ENCODE assay signal across 8 cellular contexts in the genomic region with DNA sequence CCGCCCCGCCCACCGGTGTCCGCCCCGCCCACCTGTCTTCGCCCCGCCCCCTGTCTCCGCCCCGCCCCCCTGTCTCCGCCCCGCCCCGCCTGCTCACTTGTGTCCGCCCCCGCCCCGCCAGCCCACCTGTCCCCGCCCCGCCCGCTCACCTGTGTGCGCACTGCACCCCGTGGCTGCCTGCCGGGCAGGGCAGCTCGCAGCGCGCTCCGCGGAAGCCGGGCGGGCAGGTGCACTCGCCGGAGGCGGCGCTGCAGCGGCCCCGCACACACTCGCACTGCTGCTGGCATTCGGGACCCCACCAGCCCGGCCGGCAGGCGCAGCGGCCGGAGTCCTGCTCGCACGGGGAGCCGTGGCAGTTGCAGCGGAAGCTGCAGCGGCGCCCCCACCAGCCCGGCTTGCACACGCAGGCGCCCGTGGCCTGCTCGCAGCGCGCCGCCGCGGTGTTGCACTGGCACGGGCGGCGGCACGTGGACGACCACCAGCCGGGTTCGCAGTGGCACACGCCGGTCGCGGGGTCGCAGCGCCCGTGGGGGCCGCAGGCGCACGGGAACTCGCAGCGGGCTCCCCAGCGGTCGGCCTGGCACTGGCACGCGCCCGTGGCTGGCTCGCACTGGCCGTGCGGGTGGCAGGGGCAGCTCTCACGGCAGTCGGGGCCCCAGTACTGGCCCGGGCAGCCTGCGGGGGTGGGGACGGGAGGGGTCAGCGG. TPM values are rescaled to one million over a fixed set of nuclear protein-coding genes. Genes with fewer than 3 reads are reported as not detected.
DNase-seq lines count a peak whose midpoint lies in the region; ATAC-seq and TF ChIP-seq lines count a peak whose summit lies in the region.

No MANE protein-coding gene starts in this region.

- intact Hi-C loops in ascending aorta (cut with DNase I), result no loop called here

- H3K27ac ChIP-seq in ascending aorta, result peak overlapping the region in 1 of 2 donors; percentile 15

- H3K4me3 ChIP-seq in ascending aorta (peak overlapping the region; percentile 44 to 73), iPS-18c (ENCODE audit: insufficient read depth, low read depth, low read length) (peak overlapping the region; percentile 43)

- no peaks in the 10 kb centered on the region for H3K27me3 ChIP-seq in ascending aorta

- TF ChIP-seq CTCF in ascending aorta (IDR thresholded peaks at IDR 0.05), result no peak

- ATAC-seq in GM21723 (IDR thresholded peaks at IDR 0.05; ENCODE audit: unreplicated experiment), result no peak

- DNase-seq in SIG-M5 treated with dmso at 0.1 percent for 504 hours (lab: John Stamatoyannopoulos, UW; ENCODE audit: unreplicated experiment) (peak; percentile 14), SIG-M5 (lab: John Stamatoyannopoulos, UW) (no peak), RKO (ENCODE audit: low spot score) (peak; percentile 65), ascending aorta (ENCODE audit: low spot score in 2 of 2) (no peak), GOT3 (lab: John Stamatoyannopoulos, UW) (no peak)
- peak; percentile 49 to 54 for DNase-seq in stimulated activated CD4-positive, alpha-beta T cell treated with anti-CD3 and anti-CD28 coated beads, Interleukin-2, amount 100 ng/mL, for 24 hours

- peaks cover 2 to 14% of the 10 kb centered on the region in 2 donors for H3K4me1 ChIP-seq in ascending aorta

- no peaks in the 10 kb centered on the region for H3K36me3 ChIP-seq in ascending aorta

- H3K9me3 ChIP-seq in ascending aorta (no peaks in the 10 kb centered on the region), iPS-18c (ENCODE audit: control insufficient read depth, insufficient read depth, low read length) (no peaks in the 10 kb centered on the region)

RNA-seq across cellular contexts. Expression of gene SCARF1, which starts 2.1 kb away (rescaled TPM):
- 295 TPM for total RNA-seq in ascending aorta

RNA-seq across cellular contexts. Expression of gene RILP, which starts 6.2 kb away (rescaled TPM):
- 103 TPM for total RNA-seq in ascending aorta

RNA-seq across cellular contexts. Expression of gene SLC43A2, which starts 14.8 kb away (rescaled TPM):
- 27.6 TPM for total RNA-seq in ascending aorta

RNA-seq across cellular contexts. Expression of gene PRPF8, which starts 41.2 kb away (rescaled TPM):
- total RNA-seq in ascending aorta, result 114 TPM

Comparison
In these comparisons a context has a peak if more than half of its experiments do, and no peak if none do; other contexts are left out.
1. DNase-seq: peak in SIG-M5 treated with dmso at 0.1 percent for 504 hours (single experiment), RKO (single experiment) and stimulated activated CD4-positive, alpha-beta T cell treated with anti-CD3 and anti-CD28 coated beads, Interleukin-2, amount 100 ng/mL, for 24 hours (2 of 2); none in SIG-M5 (single experiment), ascending aorta (0 of 2) and GOT3 (single experiment).